ENCODE assay signal across 17 cellular contexts in the genomic region with DNA sequence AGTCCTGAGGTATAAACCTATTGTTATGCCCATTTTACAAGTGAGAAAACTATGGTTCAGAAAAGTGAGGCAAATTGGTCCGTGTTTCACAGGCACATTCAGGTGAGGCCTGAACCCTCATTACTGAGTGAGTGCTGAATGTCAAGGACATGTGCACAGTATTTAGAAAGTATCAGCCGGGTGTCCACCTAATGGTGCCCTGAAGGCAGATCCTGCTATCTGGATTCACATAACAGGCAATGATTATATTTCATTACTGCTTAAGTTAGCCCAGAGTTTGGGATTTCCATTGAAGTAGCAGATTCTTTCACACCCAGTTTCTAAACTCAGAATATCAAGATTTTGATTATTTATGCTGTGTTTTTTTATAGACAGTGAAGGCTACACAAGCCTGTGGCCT.
DNase-seq lines count a peak whose midpoint lies in the region; ATAC-seq and TF ChIP-seq lines count a peak whose summit lies in the region.
"Had no signal": no experiment of that assay in that cellular context is flagged by ENCODE, and none has a peak within 500 bp of the region (broad histone marks: within the 10 kb centered on the region; RNA-seq: fewer than 3 reads in every experiment).

No MANE protein-coding gene starts in this region.

- peak overlapping the region; percentile 61 for H3K4me2 ChIP-seq in SK-N-SH

- peak in 1 of 2 experiments; percentile 55; a peak in 1 of 4 replicates for TF ChIP-seq EP300 in SK-N-SH (IDR thresholded peaks at IDR 0.05; ENCODE audit: borderline replicate concordance in 1 of 2, low read depth in 1 of 2, low read length in 1 of 2)

- POLR2A ChIA-PET in SK-N-SH (lab: Yijun Ruan, JAX), result interaction anchor here (1.1 kb wide), 1 partner anchor 467 kb away, joined by 3 read pairs; no protein-coding TSS in a partner anchor

- no peak overlapping the region for H3K4me3 Mint-ChIP-seq in osteocyte (ENCODE audit: unreplicated experiment)
- H3K4me3 Mint-ChIP-seq: activated CD8-positive, alpha-beta T cell treated with anti-CD3 and anti-CD28 coated beads, Interleukin-2, amount 10 ng/mL, durations not matched to agents 7 days and 5 days; activated naive CD8-positive, alpha-beta T cell treated with anti-CD3 and anti-CD28 coated beads, Interleukin-2, amount 10 ng/mL, durations not matched to agents 7 days and 5 days had no signal

- no peaks in the 10 kb centered on the region for H3K27me3 ChIP-seq in SK-N-SH (ENCODE audit: insufficient read depth)
- H3K27me3 ChIP-seq in foreskin keratinocyte, result no peaks in the 10 kb centered on the region
- H3K27me3 ChIP-seq in SJCRH30, result no peaks in the 10 kb centered on the region

- peaks cover 54% of the 10 kb centered on the region for H3F3A ChIP-seq in SK-N-SH (replicated peaks; ENCODE audit: insufficient read depth)

- H3K9me3 ChIP-seq in SK-N-SH, result no peaks in the 10 kb centered on the region
- H3K9me3 ChIP-seq in SJCRH30 (replicated peaks), result no peaks in the 10 kb centered on the region

- peaks cover 88% of the 10 kb centered on the region for H3K79me2 ChIP-seq in SK-N-SH (ENCODE audit: insufficient read depth)

- H3K4me1 ChIP-seq in SK-N-SH (ENCODE audit: control insufficient read depth in 1 of 2, insufficient read depth in 2 of 2, low read depth in 1 of 2, low read length in 1 of 2) (peaks cover 46 to 61% of the 10 kb centered on the region in 2 experiments), foreskin keratinocyte (peaks cover 29% of the 10 kb centered on the region), urinary bladder (ENCODE audit: insufficient read depth) (peaks cover 7% of the 10 kb centered on the region), SJCRH30 (peaks cover 46% of the 10 kb centered on the region)

- H3K9me2 ChIP-seq in SK-N-SH, result no peaks in the 10 kb centered on the region

- peak overlapping the region; percentile 63 for H3K9ac ChIP-seq in SK-N-SH

- H4K20me1 ChIP-seq in SK-N-SH (ENCODE audit: insufficient read depth), result no peaks in the 10 kb centered on the region

- H3K36me3 Mint-ChIP-seq in osteocyte (ENCODE audit: unreplicated experiment), result peaks cover 13% of the 10 kb centered on the region
- H3K36me3 Mint-ChIP-seq: activated naive CD8-positive, alpha-beta T cell treated with anti-CD3 and anti-CD28 coated beads, Interleukin-2, amount 10 ng/mL, durations not matched to agents 7 days and 5 days had no signal

- H3K27ac ChIP-seq in SK-N-SH (ENCODE audit: low read depth in 2 of 2, low read length in 1 of 2), result peak overlapping the region; percentile 85 to 99
- peak overlapping the region; percentile 85 for H3K27ac ChIP-seq in foreskin keratinocyte
- H3K27ac ChIP-seq in urinary bladder (ENCODE audit: low read depth), result peak overlapping the region; percentile 74
- no peak overlapping the region for H3K27ac ChIP-seq in SJCRH30
- H3K27ac ChIP-seq: 22Rv1 had no signal

- 54% methylated on average over 2 of the region's 2 CpGs for WGBS in SK-N-SH (ENCODE audit: low lambda C conversion rate)
- 63% methylated on average over 2 of the region's 2 CpGs for WGBS in urinary bladder

- peak; percentile 58 for DNase-seq in SK-N-SH
- no peak for DNase-seq in foreskin keratinocyte
- DNase-seq in osteocyte (ENCODE audit: extremely low spot score, unreplicated experiment), result no peak
- no peak for DNase-seq in DMS 273 (lab: John Stamatoyannopoulos, UW; ENCODE audit: unreplicated experiment)
- DNase-seq in SJCRH30, result no peak
- DNase-seq in NCI-H345 (lab: John Stamatoyannopoulos, UW), result no peak
- DNase-seq: activated CD8-positive, alpha-beta T cell treated with anti-CD3 and anti-CD28 coated beads, Interleukin-2, amount 10 ng/mL, durations not matched to agents 7 days and 5 days; activated naive CD8-positive, alpha-beta T cell treated with anti-CD3 and anti-CD28 coated beads, Interleukin-2, amount 10 ng/mL, durations not matched to agents 7 days and 5 days; Calu3; Karpas-422; midbrain; NCI-H526 treated with DMSO at 0.1 percent for 48 hours; right cardiac atrium; stimulated activated CD4-positive, alpha-beta T cell treated with anti-CD3 and anti-CD28 coated beads, Interleukin-1b, Interleukin-23, amount 100 ng/mL, for 48 hours had no signal

- CTCF ChIA-PET in SK-N-SH (lab: Yijun Ruan, JAX), result interaction anchor here (1.0 to 1.9 kb wide), 6 partner anchors 10 to 519 kb away, joined by 3 to 8 read pairs (median 4); no protein-coding TSS in a partner anchor

- H3K9me3 Mint-ChIP-seq in osteocyte (ENCODE audit: unreplicated experiment), result no peaks in the 10 kb centered on the region
- H3K9me3 Mint-ChIP-seq: activated naive CD8-positive, alpha-beta T cell treated with anti-CD3 and anti-CD28 coated beads, Interleukin-2, amount 10 ng/mL, durations not matched to agents 7 days and 5 days had no signal

- H3K4me3 ChIP-seq in SK-N-SH (ENCODE audit: low read depth in 2 of 2, low read length in 1 of 2) (no peak overlapping the region), urinary bladder (ENCODE audit: low read depth, low read length) (no peak overlapping the region), SJCRH30 (no peak overlapping the region)

- ATAC-seq in SK-N-SH treated with all-trans-retinoic acid at 6 μM for 48 hours, result no peak
- no peak for ATAC-seq in foreskin keratinocyte
- ATAC-seq: activated CD8-positive, alpha-beta T cell treated with anti-CD3 and anti-CD28 coated beads, Interleukin-2, amount 10 ng/mL, durations not matched to agents 7 days and 5 days had no signal

- TF ChIP-seq CTCF in SK-N-SH (IDR thresholded peaks at IDR 0.05) (no peak), foreskin keratinocyte (conservative IDR thresholded peaks at IDR 0.05) (no peak), osteocyte (IDR thresholded peaks at IDR 0.05) (no peak)

- H3K27me3 Mint-ChIP-seq in osteocyte (ENCODE audit: unreplicated experiment), result no peaks in the 10 kb centered on the region

- peaks cover 0 to 17% of the 10 kb centered on the region in 2 experiments for H3K36me3 ChIP-seq in SK-N-SH (replicated peaks in 1 of 2; ENCODE audit: control insufficient read depth in 1 of 2, insufficient read depth in 2 of 2, low read length in 1 of 2)
- no peaks in the 10 kb centered on the region for H3K36me3 ChIP-seq in urinary bladder (ENCODE audit: insufficient read depth)
- H3K36me3 ChIP-seq in SJCRH30, result no peaks in the 10 kb centered on the region

- peaks cover 90% of the 10 kb centered on the region for H3K4me1 Mint-ChIP-seq in osteocyte (ENCODE audit: unreplicated experiment)

- H2AFZ ChIP-seq in SK-N-SH (ENCODE audit: low read depth), result no peak overlapping the region

- peak overlapping the region; percentile 87 for H3K27ac Mint-ChIP-seq in osteocyte (ENCODE audit: unreplicated experiment)
- H3K27ac Mint-ChIP-seq: activated CD8-positive, alpha-beta T cell treated with anti-CD3 and anti-CD28 coated beads, Interleukin-2, amount 10 ng/mL, durations not matched to agents 7 days and 5 days; activated naive CD8-positive, alpha-beta T cell treated with anti-CD3 and anti-CD28 coated beads, Interleukin-2, amount 10 ng/mL, durations not matched to agents 7 days and 5 days had no signal

- TF ChIP-seq RAD21 in SK-N-SH (IDR thresholded peaks at IDR 0.05; ENCODE audit: low read length), result no peak

TF ChIP-seq in SK-N-SH, 30 proteins besides CTCF, POLR2A, EP300 and RAD21:
- peak; percentile 91 for TF ChIP-seq RCOR1 (IDR thresholded peaks at IDR 0.05; ENCODE audit: low read length)
- peak; percentile 52; the same call in 1 of the 2 replicates for TF ChIP-seq MXI1 (IDR thresholded peaks at IDR 0.05; ENCODE audit: low read depth, low read length)
- TF ChIP-seq GATA2 (CRISPR knock-in tag; IDR thresholded peaks at IDR 0.05), result peak; percentile 42
- no peak for TF ChIP-seq TEAD4 (IDR thresholded peaks at IDR 0.05; ENCODE audit: borderline replicate concordance, insufficient read depth)
- peak; percentile 42 for TF ChIP-seq CHD2 (IDR thresholded peaks at IDR 0.05; ENCODE audit: low read length, partially characterized antibody)
- no peak for TF ChIP-seq JUND (IDR thresholded peaks at IDR 0.05)
- TF ChIP-seq MEF2A (IDR thresholded peaks at IDR 0.05; ENCODE audit: borderline replicate concordance, low read depth), result no peak

TF ChIP-seq in SK-N-SH treated with all-trans-retinoic acid at 6 μM for 48 hours, 23 proteins besides CTCF, POLR2A, EP300 and RAD21 (continues in another document):
- TF ChIP-seq CSDC2 (CRISPR knock-in tag; IDR thresholded peaks at IDR 0.05), result no peak
- TF ChIP-seq ZNF70 (CRISPR knock-in tag; IDR thresholded peaks at IDR 0.05), result no peak
- no peak for TF ChIP-seq ZC3H10 (CRISPR knock-in tag; IDR thresholded peaks at IDR 0.05)
- no peak for TF ChIP-seq ZNF565 (CRISPR knock-in tag; conservative IDR thresholded peaks at IDR 0.05; ENCODE audit: low read depth)
- no peak for TF ChIP-seq TCF4 (CRISPR knock-in tag; IDR thresholded peaks at IDR 0.05; ENCODE audit: borderline replicate concordance)
- TF ChIP-seq BACH2 (CRISPR knock-in tag; IDR thresholded peaks at IDR 0.05; ENCODE audit: borderline replicate concordance), result no peak
- no peak for TF ChIP-seq OSR1 (CRISPR knock-in tag; IDR thresholded peaks at IDR 0.05)
- TF ChIP-seq, protein P1, sequence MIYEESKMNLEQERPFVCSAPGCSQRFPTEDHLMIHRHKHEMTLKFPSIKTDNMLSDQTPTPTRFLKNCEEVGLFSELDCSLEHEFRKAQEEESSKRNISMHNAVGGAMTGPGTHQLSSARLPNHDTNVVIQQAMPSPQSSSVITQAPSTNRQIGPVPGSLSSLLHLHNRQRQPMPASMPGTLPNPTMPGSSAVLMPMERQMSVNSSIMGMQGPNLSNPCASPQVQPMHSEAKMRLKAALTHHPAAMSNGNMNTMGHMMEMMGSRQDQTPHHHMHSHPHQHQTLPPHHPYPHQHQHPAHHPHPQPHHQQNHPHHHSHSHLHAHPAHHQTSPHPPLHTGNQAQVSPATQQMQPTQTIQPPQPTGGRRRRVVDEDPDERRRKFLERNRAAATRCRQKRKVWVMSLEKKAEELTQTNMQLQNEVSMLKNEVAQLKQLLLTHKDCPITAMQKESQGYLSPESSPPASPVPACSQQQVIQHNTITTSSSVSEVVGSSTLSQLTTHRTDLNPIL (CRISPR knock-in tag; IDR thresholded peaks at IDR 0.05; ENCODE audit: low read depth), result no peak
- TF ChIP-seq, protein P2, sequence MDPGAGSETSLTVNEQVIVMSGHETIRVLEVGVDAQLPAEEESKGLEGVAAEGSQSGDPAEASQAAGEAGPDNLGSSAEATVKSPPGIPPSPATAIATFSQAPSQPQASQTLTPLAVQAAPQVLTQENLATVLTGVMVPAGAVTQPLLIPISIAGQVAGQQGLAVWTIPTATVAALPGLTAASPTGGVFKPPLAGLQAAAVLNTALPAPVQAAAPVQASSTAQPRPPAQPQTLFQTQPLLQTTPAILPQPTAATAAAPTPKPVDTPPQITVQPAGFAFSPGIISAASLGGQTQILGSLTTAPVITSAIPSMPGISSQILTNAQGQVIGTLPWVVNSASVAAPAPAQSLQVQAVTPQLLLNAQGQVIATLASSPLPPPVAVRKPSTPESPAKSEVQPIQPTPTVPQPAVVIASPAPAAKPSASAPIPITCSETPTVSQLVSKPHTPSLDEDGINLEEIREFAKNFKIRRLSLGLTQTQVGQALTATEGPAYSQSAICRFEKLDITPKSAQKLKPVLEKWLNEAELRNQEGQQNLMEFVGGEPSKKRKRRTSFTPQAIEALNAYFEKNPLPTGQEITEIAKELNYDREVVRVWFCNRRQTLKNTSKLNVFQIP (CRISPR knock-in tag; IDR thresholded peaks at IDR 0.05; ENCODE audit: borderline replicate concordance, low read depth), result no peak
- TF ChIP-seq ZFP30 (CRISPR knock-in tag; IDR thresholded peaks at IDR 0.05), result no peak
- TF ChIP-seq SNAI2 (CRISPR knock-in tag; IDR thresholded peaks at IDR 0.05), result no peak
